In the genomic region with DNA sequence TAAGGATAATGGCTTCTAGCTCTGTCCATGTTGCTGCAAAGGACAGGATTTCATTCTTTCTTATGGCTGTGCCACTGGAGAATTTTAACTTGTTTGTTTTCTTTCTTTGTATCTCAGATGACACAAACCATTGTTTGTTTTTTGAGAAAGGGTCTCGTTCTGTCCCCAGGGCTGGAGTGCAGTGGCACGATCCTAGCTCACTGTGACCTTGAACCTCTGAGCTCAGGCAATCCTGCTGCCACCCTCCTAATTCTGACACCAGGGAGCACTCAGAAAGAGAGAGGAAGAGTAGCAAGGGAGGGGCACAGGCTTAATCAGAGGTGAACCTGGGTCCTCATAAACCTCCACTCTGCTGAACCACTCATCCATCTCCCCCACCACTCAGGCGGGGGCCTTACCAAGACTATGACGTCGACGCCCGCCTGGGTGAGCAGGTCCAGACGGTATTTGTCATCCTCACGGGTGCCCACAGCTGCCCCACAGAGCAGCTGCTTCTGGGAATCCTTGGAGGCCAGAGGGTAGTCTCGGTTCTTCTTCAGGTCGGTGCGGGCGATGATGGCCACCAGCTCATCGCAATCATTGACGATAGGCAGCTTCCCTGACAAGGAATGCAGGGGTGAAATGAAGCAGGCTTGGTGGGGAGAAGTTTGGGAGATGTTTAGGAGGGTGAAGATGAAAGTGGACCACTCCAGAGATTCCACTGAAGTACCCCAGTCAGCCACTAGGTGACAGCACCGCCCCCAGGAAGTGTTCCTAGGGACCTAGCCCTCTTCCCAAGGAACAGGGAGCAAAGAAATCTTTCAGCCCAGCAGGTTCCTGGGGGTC, we compare ENCODE assay signal across 1 cellular context.
TF ChIP-seq lines count a peak whose summit lies in the region.

No MANE protein-coding gene starts in this region.

TF ChIP-seq in WTC11, 78 proteins besides CTCF, POLR2A, EP300 and RAD21 (continued from another document):
- TF ChIP-seq, protein P1, sequence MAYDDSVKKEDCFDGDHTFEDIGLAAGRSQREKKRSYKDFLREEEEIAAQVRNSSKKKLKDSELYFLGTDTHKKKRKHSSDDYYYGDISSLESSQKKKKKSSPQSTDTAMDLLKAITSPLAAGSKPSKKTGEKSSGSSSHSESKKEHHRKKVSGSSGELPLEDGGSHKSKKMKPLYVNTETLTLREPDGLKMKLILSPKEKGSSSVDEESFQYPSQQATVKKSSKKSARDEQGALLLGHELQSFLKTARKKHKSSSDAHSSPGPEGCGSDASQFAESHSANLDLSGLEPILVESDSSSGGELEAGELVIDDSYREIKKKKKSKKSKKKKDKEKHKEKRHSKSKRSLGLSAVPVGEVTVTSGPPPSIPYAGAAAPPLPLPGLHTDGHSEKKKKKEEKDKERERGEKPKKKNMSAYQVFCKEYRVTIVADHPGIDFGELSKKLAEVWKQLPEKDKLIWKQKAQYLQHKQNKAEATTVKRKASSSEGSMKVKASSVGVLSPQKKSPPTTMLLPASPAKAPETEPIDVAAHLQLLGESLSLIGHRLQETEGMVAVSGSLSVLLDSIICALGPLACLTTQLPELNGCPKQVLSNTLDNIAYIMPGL (CRISPR knock-in tag; IDR thresholded peaks at IDR 0.05) = no peak
- TF ChIP-seq, protein P2, sequence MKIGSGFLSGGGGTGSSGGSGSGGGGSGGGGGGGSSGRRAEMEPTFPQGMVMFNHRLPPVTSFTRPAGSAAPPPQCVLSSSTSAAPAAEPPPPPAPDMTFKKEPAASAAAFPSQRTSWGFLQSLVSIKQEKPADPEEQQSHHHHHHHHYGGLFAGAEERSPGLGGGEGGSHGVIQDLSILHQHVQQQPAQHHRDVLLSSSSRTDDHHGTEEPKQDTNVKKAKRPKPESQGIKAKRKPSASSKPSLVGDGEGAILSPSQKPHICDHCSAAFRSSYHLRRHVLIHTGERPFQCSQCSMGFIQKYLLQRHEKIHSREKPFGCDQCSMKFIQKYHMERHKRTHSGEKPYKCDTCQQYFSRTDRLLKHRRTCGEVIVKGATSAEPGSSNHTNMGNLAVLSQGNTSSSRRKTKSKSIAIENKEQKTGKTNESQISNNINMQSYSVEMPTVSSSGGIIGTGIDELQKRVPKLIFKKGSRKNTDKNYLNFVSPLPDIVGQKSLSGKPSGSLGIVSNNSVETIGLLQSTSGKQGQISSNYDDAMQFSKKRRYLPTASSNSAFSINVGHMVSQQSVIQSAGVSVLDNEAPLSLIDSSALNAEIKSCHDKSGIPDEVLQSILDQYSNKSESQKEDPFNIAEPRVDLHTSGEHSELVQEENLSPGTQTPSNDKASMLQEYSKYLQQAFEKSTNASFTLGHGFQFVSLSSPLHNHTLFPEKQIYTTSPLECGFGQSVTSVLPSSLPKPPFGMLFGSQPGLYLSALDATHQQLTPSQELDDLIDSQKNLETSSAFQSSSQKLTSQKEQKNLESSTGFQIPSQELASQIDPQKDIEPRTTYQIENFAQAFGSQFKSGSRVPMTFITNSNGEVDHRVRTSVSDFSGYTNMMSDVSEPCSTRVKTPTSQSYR (CRISPR knock-in tag; IDR thresholded peaks at IDR 0.05) = no peak
